In genomic region chr7:153320728-153321127, GRCh38 we compare ENCODE assay signal across 22 cellular contexts.
"Had no signal": no experiment of that assay in that cellular context is flagged by ENCODE, and none has a peak within 500 bp of the region (broad histone marks: within the 10 kb centered on the region; RNA-seq: fewer than 3 reads in every experiment).

No MANE protein-coding gene starts in this region.

- H3K9me3 ChIP-seq: SJCRH30 had no signal

- H3K4me1 ChIP-seq: SJCRH30 had no signal

- H3K27me3 ChIP-seq: SJCRH30 had no signal

- H3K36me3 ChIP-seq: SJCRH30 had no signal

- ATAC-seq: K562, Right ventricle myocardium inferior, SK-N-SH treated with all-trans-retinoic acid at 6 μM for 48 hours had no signal

- DNase-seq: Kasumi-1, NCI-H1092, NCI-H1105 treated with DMSO at 0.1 percent for 48 hours, NCI-H1417 treated with DMSO at 0.1 percent for 48 hours, NCI-H146, NCI-H187, NCI-H2029, NCI-H2081 treated with DMSO at 0.1 percent for 48 hours, NCI-H2171, NCI-H226, NCI-H446, NCI-H510A, NCI-H524 treated with DMSO at 0.1 percent for 48 hours, NCI-H69, NCI-H774, SHP77 treated with DMSO at 0.1 percent for 48 hours, SJCRH30 had no signal

- H3K27ac ChIP-seq: HL-60, KMS-11, SJCRH30 had no signal

- H3K4me3 ChIP-seq: K562, SJCRH30 had no signal
